2 cellular contexts compared by ENCODE assay signal in the genomic region with DNA sequence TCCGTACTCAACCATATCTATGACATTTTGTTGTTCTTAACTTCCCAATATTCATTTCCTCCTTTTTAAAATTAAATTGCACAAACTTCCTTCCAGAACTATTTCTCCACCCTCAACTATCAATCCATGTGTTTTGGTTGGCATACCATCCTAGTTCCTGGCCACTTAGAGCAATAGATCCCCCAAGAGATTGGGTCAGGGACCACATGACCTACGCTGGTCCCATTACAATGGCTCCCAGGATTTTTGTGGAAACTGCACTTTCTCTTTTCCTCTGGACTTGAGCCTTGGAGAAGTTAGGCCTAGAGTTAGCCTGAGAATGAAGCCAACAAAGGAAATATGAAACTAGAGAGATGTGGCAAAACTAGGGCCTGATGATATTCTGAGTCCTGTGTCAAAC.
TF ChIP-seq lines count a peak whose summit lies in the region.

No MANE protein-coding gene starts in this region.

TF ChIP-seq in GM23338, 12 proteins besides CTCF, POLR2A, EP300 and RAD21 (continued from another document and continues in another):
- TF ChIP-seq, protein P1, sequence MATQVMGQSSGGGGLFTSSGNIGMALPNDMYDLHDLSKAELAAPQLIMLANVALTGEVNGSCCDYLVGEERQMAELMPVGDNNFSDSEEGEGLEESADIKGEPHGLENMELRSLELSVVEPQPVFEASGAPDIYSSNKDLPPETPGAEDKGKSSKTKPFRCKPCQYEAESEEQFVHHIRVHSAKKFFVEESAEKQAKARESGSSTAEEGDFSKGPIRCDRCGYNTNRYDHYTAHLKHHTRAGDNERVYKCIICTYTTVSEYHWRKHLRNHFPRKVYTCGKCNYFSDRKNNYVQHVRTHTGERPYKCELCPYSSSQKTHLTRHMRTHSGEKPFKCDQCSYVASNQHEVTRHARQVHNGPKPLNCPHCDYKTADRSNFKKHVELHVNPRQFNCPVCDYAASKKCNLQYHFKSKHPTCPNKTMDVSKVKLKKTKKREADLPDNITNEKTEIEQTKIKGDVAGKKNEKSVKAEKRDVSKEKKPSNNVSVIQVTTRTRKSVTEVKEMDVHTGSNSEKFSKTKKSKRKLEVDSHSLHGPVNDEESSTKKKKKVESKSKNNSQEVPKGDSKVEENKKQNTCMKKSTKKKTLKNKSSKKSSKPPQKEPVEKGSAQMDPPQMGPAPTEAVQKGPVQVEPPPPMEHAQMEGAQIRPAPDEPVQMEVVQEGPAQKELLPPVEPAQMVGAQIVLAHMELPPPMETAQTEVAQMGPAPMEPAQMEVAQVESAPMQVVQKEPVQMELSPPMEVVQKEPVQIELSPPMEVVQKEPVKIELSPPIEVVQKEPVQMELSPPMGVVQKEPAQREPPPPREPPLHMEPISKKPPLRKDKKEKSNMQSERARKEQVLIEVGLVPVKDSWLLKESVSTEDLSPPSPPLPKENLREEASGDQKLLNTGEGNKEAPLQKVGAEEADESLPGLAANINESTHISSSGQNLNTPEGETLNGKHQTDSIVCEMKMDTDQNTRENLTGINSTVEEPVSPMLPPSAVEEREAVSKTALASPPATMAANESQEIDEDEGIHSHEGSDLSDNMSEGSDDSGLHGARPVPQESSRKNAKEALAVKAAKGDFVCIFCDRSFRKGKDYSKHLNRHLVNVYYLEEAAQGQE (IDR thresholded peaks at IDR 0.05; ENCODE audit: unreplicated experiment): no peak
- no peak for TF ChIP-seq ZNF462 (CRISPR knock-in tag; IDR thresholded peaks at IDR 0.05)
- TF ChIP-seq NANOG (IDR thresholded peaks at IDR 0.05; ENCODE audit: borderline replicate concordance): no peak
- TF ChIP-seq, protein P2, sequence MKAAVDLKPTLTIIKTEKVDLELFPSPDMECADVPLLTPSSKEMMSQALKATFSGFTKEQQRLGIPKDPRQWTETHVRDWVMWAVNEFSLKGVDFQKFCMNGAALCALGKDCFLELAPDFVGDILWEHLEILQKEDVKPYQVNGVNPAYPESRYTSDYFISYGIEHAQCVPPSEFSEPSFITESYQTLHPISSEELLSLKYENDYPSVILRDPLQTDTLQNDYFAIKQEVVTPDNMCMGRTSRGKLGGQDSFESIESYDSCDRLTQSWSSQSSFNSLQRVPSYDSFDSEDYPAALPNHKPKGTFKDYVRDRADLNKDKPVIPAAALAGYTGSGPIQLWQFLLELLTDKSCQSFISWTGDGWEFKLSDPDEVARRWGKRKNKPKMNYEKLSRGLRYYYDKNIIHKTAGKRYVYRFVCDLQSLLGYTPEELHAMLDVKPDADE (IDR thresholded peaks at IDR 0.05): no peak
- TF ChIP-seq CREB1 (CRISPR knock-in tag; IDR thresholded peaks at IDR 0.05; ENCODE audit: low read depth): no peak
- no peak for TF ChIP-seq JUNB (IDR thresholded peaks at IDR 0.05; ENCODE audit: unreplicated experiment)
- no peak for TF ChIP-seq ZNF331 (CRISPR knock-in tag; IDR thresholded peaks at IDR 0.05; ENCODE audit: low read depth)
- TF ChIP-seq POLR2AphosphoS5 (IDR thresholded peaks at IDR 0.05; ENCODE audit: low read depth): no peak
- TF ChIP-seq ZNF114 (CRISPR knock-in tag; IDR thresholded peaks at IDR 0.05): no peak
- no peak for TF ChIP-seq STAT1 (IDR thresholded peaks at IDR 0.05; ENCODE audit: unreplicated experiment)

TF ChIP-seq in SK-N-SH, 30 proteins besides CTCF, POLR2A, EP300 and RAD21 (continued from another document):
- no peak for TF ChIP-seq GATA2 (CRISPR knock-in tag; IDR thresholded peaks at IDR 0.05)
